14 cellular contexts compared by ENCODE assay signal in genomic region chrX:9538544-9539045, GRCh38.
DNase-seq lines count a peak whose midpoint lies in the region; ATAC-seq, FAIRE-seq and TF ChIP-seq lines count a peak whose summit lies in the region.
"Had no signal": no experiment of that assay in that cellular context is flagged by ENCODE, and none has a peak within 500 bp of the region (broad histone marks: within the 10 kb centered on the region; RNA-seq: fewer than 3 reads in every experiment).

No MANE protein-coding gene starts in this region.

- no peaks in the 10 kb centered on the region for H3K9me3 ChIP-seq in endodermal cell (ENCODE audit: control insufficient read depth, low read length)

- peaks cover 2% of the 10 kb centered on the region for H3K4me1 Mint-ChIP-seq in endodermal cell

- DNase-seq in COR-L47 (lab: John Stamatoyannopoulos, UW) (peak; percentile 67), NCI-H1092 (lab: John Stamatoyannopoulos, UW) (peak; percentile 93), NCI-H510A (lab: John Stamatoyannopoulos, UW) (peak; percentile 73), endodermal cell (peak; percentile 9), NK-92 (lab: John Stamatoyannopoulos, UW; ENCODE audit: unreplicated experiment) (no peak), frontal cortex (ENCODE audit: low spot score in 2 of 2) (no peak)
- no peak for DNase-seq in central memory CD4-positive, alpha-beta T cell
- DNase-seq: naive B cell; NCI-H226; stimulated activated CD4-positive, alpha-beta T cell treated with anti-CD3 and anti-CD28 coated beads, Interleukin-12 subunit alpha, Interleukin-12 subunit beta, amount 100 ng/mL, for 4 hours; T-helper 1 cell had no signal

- H3K27ac Mint-ChIP-seq in endodermal cell: no peak overlapping the region

- no peak overlapping the region for H3K27ac ChIP-seq in endodermal cell (ENCODE audit: low read depth, low read length)

- no peaks in the 10 kb centered on the region for H3K4me1 ChIP-seq in endodermal cell (ENCODE audit: control insufficient read depth, insufficient read depth, low read length)

- TF ChIP-seq CTCF in endodermal cell (conservative IDR thresholded peaks at IDR 0.05): no peak

- ATAC-seq in HG03442 (IDR thresholded peaks at IDR 0.05; ENCODE audit: unreplicated experiment): no peak

- H3K27me3 Mint-ChIP-seq in endodermal cell (ENCODE audit: insufficient read depth): no peaks in the 10 kb centered on the region
- H3K27me3 Mint-ChIP-seq: naive B cell had no signal

- no peak for FAIRE-seq in frontal cortex (lab: Jason Lieb, UNC)
- FAIRE-seq: endothelial cell of umbilical vein, GM19239 had no signal

- no peaks in the 10 kb centered on the region for H3K36me3 ChIP-seq in endodermal cell (ENCODE audit: control insufficient read depth, insufficient read depth, low read length)

- WGBS in endodermal cell (ENCODE audit: insufficient coverage in 1 of 2, insufficient read length in 1 of 2), 2 experiments: 67 to 90% methylated on average over 1 to 10 of the region's 10 CpGs

- H3K9ac ChIP-seq in endodermal cell (ENCODE audit: extremely low read depth, low read length, poor library complexity, severe bottlenecking): no peak overlapping the region

- H3K9me3 Mint-ChIP-seq in endodermal cell: peaks cover 53% of the 10 kb centered on the region

- H3K4me3 ChIP-seq in endodermal cell (ENCODE audit: low read length): no peak overlapping the region

- H3K4me3 Mint-ChIP-seq in endodermal cell: no peak overlapping the region

- no peaks in the 10 kb centered on the region for H3K27me3 ChIP-seq in endodermal cell (ENCODE audit: control insufficient read depth, insufficient read depth, low read length, poor library complexity, severe bottlenecking)

- no peaks in the 10 kb centered on the region for H3K36me3 Mint-ChIP-seq in endodermal cell (ENCODE audit: low read depth)

Comparison
In these comparisons a context has a peak if more than half of its experiments do, and no peak if none do; other contexts are left out.
1. DNase-seq: peak in COR-L47 (single experiment), NCI-H1092 (single experiment), NCI-H510A (single experiment) and endodermal cell (single experiment); none in NK-92 (single experiment), frontal cortex (0 of 2) and central memory CD4-positive, alpha-beta T cell (single experiment).